ENCODE assay signal across 15 cellular contexts in genomic region chr16:49622421-49623402, GRCh38.
"Had no signal": no experiment of that assay in that cellular context is flagged by ENCODE, and none has a peak within 500 bp of the region (broad histone marks: within the 10 kb centered on the region; RNA-seq: fewer than 3 reads in every experiment).

No MANE protein-coding gene starts in this region.

- ATAC-seq: gastroesophageal sphincter had no signal

- H3K27ac ChIP-seq: gastroesophageal sphincter, parathyroid adenoma, SJSA1, suprapubic skin had no signal

- H3K4me3 ChIP-seq: gastroesophageal sphincter, left ventricle myocardium inferior, SJSA1, smooth muscle cell, suprapubic skin had no signal

- DNase-seq: activated CD4-positive, alpha-beta T cell treated with anti-CD3 and anti-CD28 coated beads, Interleukin-2, amount 10 ng/mL, durations not matched to agents 7 days and 5 days; activated CD4-positive, CD25-positive, alpha-beta regulatory T cell; activated naive CD4-positive, alpha-beta T cell; activated naive CD8-positive, alpha-beta T cell treated with anti-CD3 and anti-CD28 coated beads, Interleukin-2, amount 10 ng/mL, durations not matched to agents 7 days and 5 days; activated T-cell treated with anti-CD3 and anti-CD28 coated beads for 4 hours; dermis blood vessel endothelial cell; left ventricle myocardium inferior; retina; T-helper 2 cell; trophoblast cell had no signal

- H3K9me3 ChIP-seq: gastroesophageal sphincter, left ventricle myocardium inferior, SJSA1, suprapubic skin had no signal

- H3K36me3 ChIP-seq: left ventricle myocardium inferior, SJSA1, suprapubic skin had no signal

- H3K27me3 ChIP-seq: gastroesophageal sphincter, SJSA1, suprapubic skin had no signal
